Comparison of ENCODE assay signal across 14 cellular contexts in the genomic region with DNA sequence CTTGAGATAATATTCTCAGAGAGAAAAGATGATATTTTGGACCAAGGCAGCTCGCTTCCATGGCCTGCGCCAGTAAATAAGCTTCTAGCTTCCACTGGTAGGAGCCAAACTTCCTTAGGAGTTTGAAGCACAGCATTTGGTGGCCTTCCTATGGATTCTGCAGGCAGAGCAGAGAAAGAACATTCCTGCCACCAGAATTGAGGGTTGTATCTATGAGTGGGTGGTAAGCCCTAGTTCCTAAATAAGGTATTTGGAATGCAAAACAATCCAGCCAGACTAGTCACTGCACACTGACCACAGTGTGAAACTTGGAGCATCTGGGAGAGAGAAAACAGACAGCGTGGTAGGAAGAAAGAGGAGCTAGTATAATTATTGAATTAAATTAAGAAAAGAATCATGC. TPM values are rescaled to one million over a fixed set of nuclear protein-coding genes. Genes with fewer than 3 reads are reported as not detected.
DNase-seq lines count a peak whose midpoint lies in the region; ATAC-seq, FAIRE-seq and TF ChIP-seq lines count a peak whose summit lies in the region.
"Had no signal": no experiment of that assay in that cellular context is flagged by ENCODE, and none has a peak within 500 bp of the region (broad histone marks: within the 10 kb centered on the region; RNA-seq: fewer than 3 reads in every experiment).

No MANE protein-coding gene starts in this region.

- no peaks in the 10 kb centered on the region for H3K9me3 ChIP-seq in keratinocyte (ENCODE audit: control insufficient read depth, low read depth, low read length)
- H3K9me3 ChIP-seq: ovary had no signal

- H2AFZ ChIP-seq in keratinocyte (ENCODE audit: control insufficient read depth, low read length) = no peak overlapping the region

- peaks cover 16 to 23% of the 10 kb centered on the region in 2 donors for H3K4me1 Mint-ChIP-seq in stimulated activated naive B cell treated with anti-CD40 and anti-IgM and Interleukin-4, amounts not matched to agents 10 μg/mL and 1 μg/mL and 100 μg/mL, for 72 hours
- no peaks in the 10 kb centered on the region for H3K4me1 Mint-ChIP-seq in activated T-cell treated with anti-CD3 and anti-CD28 coated beads, Interleukin-2, amount 50 U/mL, for 24 hours (ENCODE audit: low read depth)

- peak; percentile 92 for DNase-seq in AG08395 (ENCODE audit: low spot score)
- DNase-seq in HS-5 (ENCODE audit: low read depth) = peak; percentile 91
- DNase-seq in astrocyte of the spinal cord (ENCODE audit: low read depth, low spot score) = peak; percentile 83
- DNase-seq in keratinocyte (ENCODE audit: low read depth, low spot score) = no peak
- no peak for DNase-seq in stimulated activated naive B cell treated with anti-CD40 and anti-IgM and Interleukin-4, amounts not matched to agents 10 μg/mL and 1 μg/mL and 100 μg/mL, for 72 hours
- DNase-seq in NCI-H2171 (lab: John Stamatoyannopoulos, UW) = no peak
- DNase-seq in activated T-cell treated with anti-CD3 and anti-CD28 coated beads, Interleukin-2, amount 50 U/mL, for 24 hours = no peak
- DNase-seq: activated naive CD4-positive, alpha-beta T cell treated with anti-CD3 and anti-CD28 coated beads, Interleukin-2, amount 50 U/mL, for 16 hours; C1 segment of cervical spinal cord; hypothalamus; MV-4-11; ovary; stimulated activated CD4-positive, alpha-beta T cell treated with anti-CD3 and anti-CD28 coated beads, Interleukin-1b, Interleukin-23, amount 100 ng/mL, for 48 hours had no signal

- H3K27me3 Mint-ChIP-seq in stimulated activated naive B cell treated with anti-CD40 and anti-IgM and Interleukin-4, amounts not matched to agents 10 μg/mL and 1 μg/mL and 100 μg/mL, for 72 hours = no peaks in the 10 kb centered on the region
- H3K27me3 Mint-ChIP-seq in activated T-cell treated with anti-CD3 and anti-CD28 coated beads, Interleukin-2, amount 50 U/mL, for 24 hours = no peaks in the 10 kb centered on the region

- peak; percentile 29 for TF ChIP-seq CTCF in astrocyte of the spinal cord (IDR thresholded peaks at IDR 0.05; ENCODE audit: low read depth, low read length)
- peak; percentile 13 to 39 (median 27) for TF ChIP-seq CTCF in keratinocyte (optimal IDR thresholded peaks at IDR 0.05 in 1 of 3, IDR thresholded peaks at IDR 0.05 in 1 of 3, conservative IDR thresholded peaks at IDR 0.05 in 1 of 3; ENCODE audit: extremely low read depth in 1 of 3, insufficient read depth in 2 of 3, low read length in 3 of 3)

- no peaks in the 10 kb centered on the region for H3K9me3 Mint-ChIP-seq in stimulated activated naive B cell treated with anti-CD40 and anti-IgM and Interleukin-4, amounts not matched to agents 10 μg/mL and 1 μg/mL and 100 μg/mL, for 72 hours
- no peaks in the 10 kb centered on the region for H3K9me3 Mint-ChIP-seq in activated T-cell treated with anti-CD3 and anti-CD28 coated beads, Interleukin-2, amount 50 U/mL, for 24 hours

- no peaks in the 10 kb centered on the region for H3K36me3 Mint-ChIP-seq in stimulated activated naive B cell treated with anti-CD40 and anti-IgM and Interleukin-4, amounts not matched to agents 10 μg/mL and 1 μg/mL and 100 μg/mL, for 72 hours
- no peaks in the 10 kb centered on the region for H3K36me3 Mint-ChIP-seq in activated T-cell treated with anti-CD3 and anti-CD28 coated beads, Interleukin-2, amount 50 U/mL, for 24 hours (ENCODE audit: low read depth)

- H3K79me2 ChIP-seq in keratinocyte (ENCODE audit: control insufficient read depth, insufficient read depth, low read length) = no peaks in the 10 kb centered on the region

- H3K36me3 ChIP-seq in keratinocyte (ENCODE audit: control insufficient read depth in 2 of 2, extremely low read depth in 1 of 2, insufficient read depth in 2 of 2, low read length in 2 of 2) = no peaks in the 10 kb centered on the region
- H3K36me3 ChIP-seq: ovary had no signal

- peak; percentile 82 for FAIRE-seq in keratinocyte (lab: Jason Lieb, UNC)

- H3K27me3 ChIP-seq in keratinocyte (ENCODE audit: control insufficient read depth, extremely low read depth, insufficient read depth, low read length) = no peaks in the 10 kb centered on the region
- H3K27me3 ChIP-seq: ovary had no signal

- H4K20me1 ChIP-seq in keratinocyte (ENCODE audit: control insufficient read depth, extremely low read depth, insufficient read depth, low read length) = no peaks in the 10 kb centered on the region

- peaks cover 57% of the 10 kb centered on the region for H3K4me1 ChIP-seq in keratinocyte (ENCODE audit: control insufficient read depth, extremely low read depth, insufficient read depth, low read length)

- H3K4me3 ChIP-seq in astrocyte of the spinal cord (ENCODE audit: low read depth, low read length) = no peak overlapping the region
- no peak overlapping the region for H3K4me3 ChIP-seq in keratinocyte (ENCODE audit: control insufficient read depth in 2 of 3, extremely low read depth in 1 of 3, insufficient read depth in 2 of 3, low read depth in 1 of 3, low read length in 3 of 3)
- H3K4me3 ChIP-seq: ovary had no signal

- in situ Hi-C loops in astrocyte of the spinal cord (cut with HindIII; ENCODE audit: low sequenced_read_pairs) = no loop called here

- no peak overlapping the region for H3K9ac ChIP-seq in keratinocyte (ENCODE audit: control insufficient read depth, extremely low read depth, insufficient read depth, low read length)

- no peak overlapping the region for H3K4me2 ChIP-seq in keratinocyte (ENCODE audit: control insufficient read depth, extremely low read depth, insufficient read depth, low read depth, low read length)

- no peaks in the 10 kb centered on the region for H3K9me1 ChIP-seq in keratinocyte (ENCODE audit: control insufficient read depth, extremely low read depth, insufficient read depth, low read length)

- no peak overlapping the region for H3K4me3 Mint-ChIP-seq in stimulated activated naive B cell treated with anti-CD40 and anti-IgM and Interleukin-4, amounts not matched to agents 10 μg/mL and 1 μg/mL and 100 μg/mL, for 72 hours
- no peak overlapping the region for H3K4me3 Mint-ChIP-seq in activated T-cell treated with anti-CD3 and anti-CD28 coated beads, Interleukin-2, amount 50 U/mL, for 24 hours

- H3K27ac ChIP-seq in keratinocyte (ENCODE audit: control insufficient read depth, insufficient read depth, low read length) = no peak overlapping the region
- H3K27ac ChIP-seq: ovary had no signal

- dilution Hi-C loops in keratinocyte (cut with MboI; ENCODE audit: extremely low pct_ligation_motif_present, low sequenced_read_pairs) = no loop called here

- ATAC-seq in stimulated activated naive B cell treated with anti-CD40 and anti-IgM and Interleukin-4, amounts not matched to agents 10 μg/mL and 1 μg/mL and 100 μg/mL, for 72 hours (replicated peaks) = no peak
- no peak for ATAC-seq in GM19463 (IDR thresholded peaks at IDR 0.05; ENCODE audit: unreplicated experiment)

- H3K27ac Mint-ChIP-seq in stimulated activated naive B cell treated with anti-CD40 and anti-IgM and Interleukin-4, amounts not matched to agents 10 μg/mL and 1 μg/mL and 100 μg/mL, for 72 hours = no peak overlapping the region
- no peak overlapping the region for H3K27ac Mint-ChIP-seq in activated T-cell treated with anti-CD3 and anti-CD28 coated beads, Interleukin-2, amount 50 U/mL, for 24 hours

RNA-seq across cellular contexts. Expression of gene BCAR3, which starts 54.1 kb away (rescaled TPM):
- 51.2 to 95.4 TPM (median 77.2 TPM) in 3 replicates for polyA plus RNA-seq in keratinocyte
- polyA plus RNA-seq in keratinocyte (2011; ENCODE audit: low read depth) = 38.7 TPM
- 67.5 and 68.4 TPM in 2 replicates for polyA plus RNA-seq in keratinocyte (2011; cell fraction: cytosol; rRNA removed)
- polyA plus RNA-seq in keratinocyte (2011; cell fraction: nucleus; rRNA removed) = 113 and 127 TPM in 2 replicates
- polyA plus RNA-seq in keratinocyte (2012; ENCODE audit: low replicate concordance) = 50.7 and 81.5 TPM in 2 replicates
- polyA minus RNA-seq in keratinocyte = 46.0 to 84.4 TPM (median 64.1 TPM) in 3 replicates
- 90.7 TPM for polyA minus RNA-seq in keratinocyte (2011; cell fraction: cytosol; rRNA and poly(A)+ RNA removed)
- polyA minus RNA-seq in keratinocyte (2011; cell fraction: nucleus; rRNA and poly(A)+ RNA removed) = 83.5 and 121 TPM in 2 replicates

Comparison
In these comparisons a context has a peak if more than half of its experiments do, and no peak if none do; other contexts are left out.
1. DNase-seq: peak in AG08395 (single experiment), HS-5 (single experiment) and astrocyte of the spinal cord (single experiment); none in keratinocyte (single experiment), stimulated activated naive B cell treated with anti-CD40 and anti-IgM and Interleukin-4, amounts not matched to agents 10 μg/mL and 1 μg/mL and 100 μg/mL, for 72 hours (single experiment), NCI-H2171 (single experiment) and activated T-cell treated with anti-CD3 and anti-CD28 coated beads, Interleukin-2, amount 50 U/mL, for 24 hours (single experiment).